ENCODE assay signal across 19 cellular contexts in the genomic region with DNA sequence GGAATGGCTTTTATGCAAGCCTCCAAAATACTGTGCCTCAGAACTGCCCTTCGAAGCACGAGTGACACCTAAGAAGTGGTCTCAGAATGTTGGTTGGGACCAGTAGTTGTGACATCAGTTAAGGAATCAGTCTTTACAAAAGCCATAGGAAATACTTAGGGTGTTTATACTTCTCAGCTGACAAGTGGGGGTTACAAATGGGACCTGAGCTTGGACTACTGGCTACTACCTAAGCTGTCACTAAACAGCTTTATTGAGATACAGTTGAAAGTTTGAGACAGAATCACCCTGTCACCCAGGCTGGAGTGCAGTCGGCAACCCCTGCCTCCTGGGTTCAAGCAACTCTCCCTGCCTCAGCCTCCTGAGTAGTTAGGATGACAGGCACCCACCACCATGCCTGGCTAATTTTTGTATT. TPM values are rescaled to one million over a fixed set of nuclear protein-coding genes. Genes with fewer than 3 reads are reported as not detected.
DNase-seq lines count a peak whose midpoint lies in the region; ATAC-seq and TF ChIP-seq lines count a peak whose summit lies in the region.
"Had no signal": no experiment of that assay in that cellular context is flagged by ENCODE, and none has a peak within 500 bp of the region (broad histone marks: within the 10 kb centered on the region; RNA-seq: fewer than 3 reads in every experiment).

No MANE protein-coding gene starts in this region.

- no peak for TF ChIP-seq POLR2A in NB4 (IDR thresholded peaks at IDR 0.05; ENCODE audit: extremely low read depth, insufficient read length)

- H3K9me3 Mint-ChIP-seq in CD4-positive, alpha-beta T cell: no peaks in the 10 kb centered on the region
- H3K9me3 Mint-ChIP-seq in Calu3 (ENCODE audit: low read depth, unreplicated experiment): no peaks in the 10 kb centered on the region
- H3K9me3 Mint-ChIP-seq: activated CD4-positive, alpha-beta memory T cell treated with anti-CD3 and anti-CD28 coated beads, Interleukin-2, amount 10 ng/mL, durations not matched to agents 7 days and 5 days had no signal

- H3K4me1 Mint-ChIP-seq in CD4-positive, alpha-beta T cell (ENCODE audit: low read depth): peaks cover 54% of the 10 kb centered on the region
- H3K4me1 Mint-ChIP-seq in Calu3 (ENCODE audit: low read depth, unreplicated experiment): peaks cover 36% of the 10 kb centered on the region

- H3K27ac Mint-ChIP-seq in CD4-positive, alpha-beta T cell: peak overlapping the region; percentile 27
- H3K27ac Mint-ChIP-seq in Calu3 (ENCODE audit: unreplicated experiment): peak overlapping the region; percentile 18
- H3K27ac Mint-ChIP-seq: activated CD4-positive, alpha-beta memory T cell treated with anti-CD3 and anti-CD28 coated beads, Interleukin-2, amount 10 ng/mL, durations not matched to agents 7 days and 5 days had no signal

- ATAC-seq in CD4-positive, alpha-beta T cell (ENCODE audit: poor library complexity): no peak
- ATAC-seq in HG02798 (IDR thresholded peaks at IDR 0.05; ENCODE audit: poor library complexity, unreplicated experiment): no peak
- ATAC-seq in HG03378 (IDR thresholded peaks at IDR 0.05; ENCODE audit: unreplicated experiment): no peak
- ATAC-seq: heart left ventricle had no signal

- H3K9me3 ChIP-seq in CD4-positive, alpha-beta T cell (ENCODE audit: control insufficient read depth, low read length): no peaks in the 10 kb centered on the region
- H3K9me3 ChIP-seq: BE2C, heart left ventricle, MG63 had no signal

- no peak overlapping the region for H3K4me3 ChIP-seq in NB4 (ENCODE audit: low read depth, low read length)
- H3K4me3 ChIP-seq: heart left ventricle, MG63 had no signal

- no TSS peak for BruUV-seq in Calu3 (replicated peaks; lab: Mats Ljungman, UMichigan)

- peaks cover 50% of the 10 kb centered on the region for H3K36me3 Mint-ChIP-seq in CD4-positive, alpha-beta T cell (ENCODE audit: low read depth)
- H3K36me3 Mint-ChIP-seq in Calu3 (ENCODE audit: insufficient read depth, unreplicated experiment): peaks cover 72% of the 10 kb centered on the region

- intact Hi-C loops in CD4-positive, alpha-beta T cell (cut with DNase I, micrococcal nuclease): no loop called here
- intact Hi-C loops in Calu3 (cut with micrococcal nuclease; ENCODE audit: unreplicated experiment): loop anchor here (5.0 kb wide), 1 partner anchor 197 kb away; a partner anchor contains a TSS

- POLR2A ChIA-PET in CD4-positive, alpha-beta T cell (lab: Charles Lee): interaction anchor here (1.0 to 4.3 kb wide), 3 partner anchors 10 to 41 kb away, joined by 3 to 49 read pairs (median 7); no protein-coding TSS in a partner anchor

- DNase-seq in CD4-positive, alpha-beta T cell: no peak
- DNase-seq in Calu3 (no peak), NB4 (ENCODE audit: low read depth) (peak; percentile 49), cerebellar cortex (ENCODE audit: low spot score) (peak; percentile 64), anterior cingulate cortex (lab: John Stamatoyannopoulos, UW) (no peak)
- DNase-seq: activated CD4-positive, alpha-beta memory T cell treated with anti-CD3 and anti-CD28 coated beads, Interleukin-2, amount 10 ng/mL, durations not matched to agents 7 days and 5 days; BE2C; caudate nucleus; effector memory CD4-positive, alpha-beta T cell; H9; heart left ventricle; MG63; NCI-H2081; PC-3; stimulated activated CD4-positive, alpha-beta T cell treated with anti-CD3 and anti-CD28 coated beads, Interleukin-4, amount 100 ng/mL, for 24 hours had no signal

- TF ChIP-seq CTCF in CD4-positive, alpha-beta T cell (IDR thresholded peaks at IDR 0.05): no peak
- TF ChIP-seq CTCF in Calu3 (IDR thresholded peaks at IDR 0.05; ENCODE audit: unreplicated experiment) (no peak), NB4 (IDR thresholded peaks at IDR 0.05; ENCODE audit: low read depth, low read length) (no peak)

- H3K27me3 Mint-ChIP-seq in CD4-positive, alpha-beta T cell: no peaks in the 10 kb centered on the region
- H3K27me3 Mint-ChIP-seq in Calu3 (ENCODE audit: unreplicated experiment): peaks cover 26% of the 10 kb centered on the region

- no peak overlapping the region for H3K27ac ChIP-seq in CD4-positive, alpha-beta T cell (ENCODE audit: low read depth, low read length)
- H3K27ac ChIP-seq: heart left ventricle had no signal

- peak overlapping the region; percentile 60 for H3K4me3 Mint-ChIP-seq in CD4-positive, alpha-beta T cell
- no peak overlapping the region for H3K4me3 Mint-ChIP-seq in Calu3 (ENCODE audit: low read depth, unreplicated experiment)
- H3K4me3 Mint-ChIP-seq: activated CD4-positive, alpha-beta memory T cell treated with anti-CD3 and anti-CD28 coated beads, Interleukin-2, amount 10 ng/mL, durations not matched to agents 7 days and 5 days; H9 had no signal

- CTCF ChIA-PET in CD4-positive, alpha-beta T cell (lab: Charles Lee): interaction anchor here (0.6 to 6.4 kb wide), 4 partner anchors 33 to 40 kb away, joined by 4 to 122 read pairs (median 34); no protein-coding TSS in a partner anchor
- CTCF ChIA-PET in Calu3 (lab: Charles Lee): interaction anchor here (0.7 to 7.8 kb wide), 11 partner anchors 9 to 876 kb away, joined by 3 to 442 read pairs (median 10); no protein-coding TSS in a partner anchor

- H3K27me3 ChIP-seq in CD4-positive, alpha-beta T cell (ENCODE audit: control insufficient read depth, insufficient read depth, low read length): no peaks in the 10 kb centered on the region
- H3K27me3 ChIP-seq: MG63 had no signal

RNA-seq across cellular contexts. Expression of a gene that starts 5.0 kb away (rescaled TPM):
- total RNA-seq in CD4-positive, alpha-beta T cell: 1,000 to 10,000 TPM; 3,527 to 3,670 TPM
- total RNA-seq in Calu3 (2022): 6,584 and 6,763 TPM in 2 replicates

RNA-seq across cellular contexts. Expression of a gene that starts 7.7 kb away (rescaled TPM):
- total RNA-seq in CD4-positive, alpha-beta T cell: 10 to 100 TPM; 14.9 to 15.5 TPM
- 44.1 and 52.1 TPM in 2 replicates for total RNA-seq in Calu3 (2022)

RNA-seq across cellular contexts. Expression of a gene that starts 20.6 kb away (rescaled TPM):
- not detected for total RNA-seq in CD4-positive, alpha-beta T cell
- not detected in 2 replicates for total RNA-seq in Calu3 (2022)
- total RNA-seq: activated CD4-positive, alpha-beta memory T cell treated with anti-CD3 and anti-CD28 coated beads, Interleukin-2, amount 10 ng/mL, durations not matched to agents 7 days and 5 days; PC-3 had no signal

RNA-seq across cellular contexts. Expression of a gene that starts 39.2 kb away (rescaled TPM):
- not detected for total RNA-seq in CD4-positive, alpha-beta T cell
- total RNA-seq in Calu3 (2022): not detected in 2 replicates
- total RNA-seq: H9, heart left ventricle, lower leg skin, myocyte, PC-3 had no signal

RNA-seq across cellular contexts. Expression of a gene that starts 53.7 kb away (rescaled TPM):
- total RNA-seq in CD4-positive, alpha-beta T cell: 10 to 100 TPM; 66.7 to 67.6 TPM
- 0.39 and 0.52 TPM in 2 replicates for total RNA-seq in Calu3 (2022)
- total RNA-seq: PC-3 had no signal

Comparison
In these comparisons a context has a peak if more than half of its experiments do, and no peak if none do; other contexts are left out.
1. DNase-seq: peak in NB4 (single experiment) and cerebellar cortex (single experiment); none in CD4-positive, alpha-beta T cell (0 of 10), Calu3 (single experiment) and anterior cingulate cortex (0 of 58).